Comparison of ENCODE assay signal across 23 cellular contexts in the genomic region with DNA sequence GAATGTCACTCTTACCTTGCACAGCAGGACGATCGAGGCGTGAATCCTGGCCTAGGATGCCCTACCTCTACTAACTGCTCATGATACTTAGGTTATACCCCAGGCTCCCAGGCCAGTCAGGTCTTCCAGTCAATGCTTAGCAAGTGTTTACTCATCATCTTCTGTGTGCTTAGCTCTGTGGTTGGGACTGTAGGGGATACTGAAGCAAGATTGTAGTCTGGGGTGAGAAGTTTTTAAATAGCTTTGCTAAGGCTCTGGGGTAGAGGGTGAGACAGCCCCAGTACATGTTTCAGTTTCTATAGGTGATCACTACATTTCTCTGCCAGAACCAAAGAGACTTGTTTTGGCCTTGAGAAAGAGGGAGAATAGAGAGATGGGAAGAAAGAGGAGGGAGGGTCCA.
DNase-seq lines count a peak whose midpoint lies in the region; ATAC-seq, FAIRE-seq and TF ChIP-seq lines count a peak whose summit lies in the region.
"Had no signal": no experiment of that assay in that cellular context is flagged by ENCODE, and none has a peak within 500 bp of the region (broad histone marks: within the 10 kb centered on the region; RNA-seq: fewer than 3 reads in every experiment).

No MANE protein-coding gene starts in this region.

- no peak overlapping the region for H3K9ac ChIP-seq in GM12878 (ENCODE audit: control insufficient read depth, insufficient read depth, low read length)

- no peak for TF ChIP-seq EP300 in GM12878 (IDR thresholded peaks at IDR 0.05; ENCODE audit: borderline replicate concordance in 1 of 2, control insufficient read depth in 1 of 2, low read depth in 2 of 2, low read length in 2 of 2)

- TF ChIP-seq CTCF in GM12878 (IDR thresholded peaks at IDR 0.05 in 2 of 3, conservative IDR thresholded peaks at IDR 0.05 in 1 of 3; ENCODE audit: control insufficient read depth in 2 of 3, extremely low read depth in 1 of 3, insufficient read depth in 1 of 3, low read depth in 3 of 3, low read length in 3 of 3): no peak

- H3K4me3 ChIP-seq in GM12878: no peak overlapping the region
- H3K4me3 ChIP-seq: Peyer's patch had no signal

- H3K27ac ChIP-seq in GM12878 (ENCODE audit: control insufficient read depth, insufficient read depth): no peak overlapping the region
- H3K27ac ChIP-seq: Peyer's patch had no signal

- POLR2A ChIA-PET in GM12878 (lab: Charles Lee): no interaction called here

- no peak overlapping the region for H2AFZ ChIP-seq in GM12878 (ENCODE audit: control insufficient read depth, low read depth, low read length)

- CTCF ChIA-PET in GM12878 (lab: Yijun Ruan, JAX): interaction anchor here (0.6 to 1.1 kb wide), 3 partner anchors 10 to 300 kb away, joined by 3 to 4 read pairs (median 3); partner anchors contain the start of gene TNR

- no peaks in the 10 kb centered on the region for H3K79me2 ChIP-seq in GM12878 (ENCODE audit: control insufficient read depth, insufficient read depth, low read length)

- no peaks in the 10 kb centered on the region for H3K27me3 ChIP-seq in GM12878 (replicated peaks in 1 of 2; ENCODE audit: control insufficient read depth in 2 of 2, insufficient read depth in 2 of 2, low read length in 1 of 2)
- H3K27me3 ChIP-seq: Peyer's patch had no signal

- H3K9me3 ChIP-seq in GM12878 (replicated peaks; ENCODE audit: control insufficient read depth, insufficient read depth, low read length): no peaks in the 10 kb centered on the region
- H3K9me3 ChIP-seq: Peyer's patch had no signal

- no peak for FAIRE-seq in GM12878 (lab: Jason Lieb, UNC)
- FAIRE-seq: GM19239 had no signal

- H4K20me1 ChIP-seq in GM12878 (ENCODE audit: control insufficient read depth, insufficient read depth): no peaks in the 10 kb centered on the region

- H3K4me1 ChIP-seq in GM12878 (ENCODE audit: control insufficient read depth, insufficient read depth, low read length): no peaks in the 10 kb centered on the region
- H3K4me1 ChIP-seq: Peyer's patch had no signal

- no peak for TF ChIP-seq POLR2A in GM12878 (IDR thresholded peaks at IDR 0.05; ENCODE audit: low read depth, low read length)

- in situ Hi-C loops in GM12878 (cut with MboI): no loop called here

- ATAC-seq in GM18520 (IDR thresholded peaks at IDR 0.05; ENCODE audit: unreplicated experiment): peak; percentile 90
- peak; percentile 75 for ATAC-seq in GM21390 (IDR thresholded peaks at IDR 0.05; ENCODE audit: unreplicated experiment)
- ATAC-seq in HG03175 (IDR thresholded peaks at IDR 0.05; ENCODE audit: unreplicated experiment): peak; percentile 51
- peak; percentile 31 for ATAC-seq in GM12878
- no peak for ATAC-seq in GM21528 (IDR thresholded peaks at IDR 0.05; ENCODE audit: low FRiP score, unreplicated experiment)
- no peak for ATAC-seq in GM18519 (IDR thresholded peaks at IDR 0.05; ENCODE audit: low FRiP score, unreplicated experiment)
- ATAC-seq: Right ventricle myocardium inferior had no signal

- DNase-seq in GM12878 (ENCODE audit: low read depth, low spot score) (no peak), NCI-H146 (lab: John Stamatoyannopoulos, UW) (no peak)
- DNase-seq in NK-92 treated with Interleukin-12 subunit alpha and Interleukin-12 subunit beta, amount 100 ng/mL, for 24 hours (lab: John Stamatoyannopoulos, UW): no peak
- DNase-seq: C1 segment of cervical spinal cord; CD8-positive, alpha-beta memory T cell; DMS53; H9; Karpas-422; NCI-H1048; NCI-H1436; NCI-H2081; NCI-H446 treated with DMSO at 0.1 percent for 48 hours; NCI-H69; Peyer's patch; SW 1271; T-helper 2 cell had no signal

- SMC1A ChIA-PET in GM12878 (lab: Charles Lee; ENCODE audit: uncharacterized antibody, unreplicated experiment): no interaction called here

- BruUV-seq in GM12878 (replicated peaks; lab: Mats Ljungman, UMichigan): no TSS peak

- no peak overlapping the region for H3K4me2 ChIP-seq in GM12878 (ENCODE audit: control insufficient read depth, insufficient read depth)

- intact Hi-C loops in GM12878 (cut with micrococcal nuclease; ENCODE audit: unreplicated experiment): no loop called here

- 77% methylated on average over 3 of the region's 3 CpGs for WGBS in GM12878 (ENCODE audit: insufficient coverage, insufficient replicate concordance, low lambda C conversion rate, missing lambda C conversion rate)

- no peaks in the 10 kb centered on the region for H3K36me3 ChIP-seq in GM12878 (ENCODE audit: control insufficient read depth in 2 of 2, insufficient read depth in 2 of 2, low read length in 1 of 2)
- H3K36me3 ChIP-seq: Peyer's patch had no signal

- RAD21 ChIA-PET in GM12878 (lab: Charles Lee; ENCODE audit: unreplicated experiment): no interaction called here

- TF ChIP-seq RAD21 in GM12878 (IDR thresholded peaks at IDR 0.05; ENCODE audit: insufficient read depth, low read depth, low read length): no peak

TF ChIP-seq in GM12878, 131 proteins besides CTCF, POLR2A, EP300 and RAD21 (continues in another document):
- TF ChIP-seq, protein P1, sequence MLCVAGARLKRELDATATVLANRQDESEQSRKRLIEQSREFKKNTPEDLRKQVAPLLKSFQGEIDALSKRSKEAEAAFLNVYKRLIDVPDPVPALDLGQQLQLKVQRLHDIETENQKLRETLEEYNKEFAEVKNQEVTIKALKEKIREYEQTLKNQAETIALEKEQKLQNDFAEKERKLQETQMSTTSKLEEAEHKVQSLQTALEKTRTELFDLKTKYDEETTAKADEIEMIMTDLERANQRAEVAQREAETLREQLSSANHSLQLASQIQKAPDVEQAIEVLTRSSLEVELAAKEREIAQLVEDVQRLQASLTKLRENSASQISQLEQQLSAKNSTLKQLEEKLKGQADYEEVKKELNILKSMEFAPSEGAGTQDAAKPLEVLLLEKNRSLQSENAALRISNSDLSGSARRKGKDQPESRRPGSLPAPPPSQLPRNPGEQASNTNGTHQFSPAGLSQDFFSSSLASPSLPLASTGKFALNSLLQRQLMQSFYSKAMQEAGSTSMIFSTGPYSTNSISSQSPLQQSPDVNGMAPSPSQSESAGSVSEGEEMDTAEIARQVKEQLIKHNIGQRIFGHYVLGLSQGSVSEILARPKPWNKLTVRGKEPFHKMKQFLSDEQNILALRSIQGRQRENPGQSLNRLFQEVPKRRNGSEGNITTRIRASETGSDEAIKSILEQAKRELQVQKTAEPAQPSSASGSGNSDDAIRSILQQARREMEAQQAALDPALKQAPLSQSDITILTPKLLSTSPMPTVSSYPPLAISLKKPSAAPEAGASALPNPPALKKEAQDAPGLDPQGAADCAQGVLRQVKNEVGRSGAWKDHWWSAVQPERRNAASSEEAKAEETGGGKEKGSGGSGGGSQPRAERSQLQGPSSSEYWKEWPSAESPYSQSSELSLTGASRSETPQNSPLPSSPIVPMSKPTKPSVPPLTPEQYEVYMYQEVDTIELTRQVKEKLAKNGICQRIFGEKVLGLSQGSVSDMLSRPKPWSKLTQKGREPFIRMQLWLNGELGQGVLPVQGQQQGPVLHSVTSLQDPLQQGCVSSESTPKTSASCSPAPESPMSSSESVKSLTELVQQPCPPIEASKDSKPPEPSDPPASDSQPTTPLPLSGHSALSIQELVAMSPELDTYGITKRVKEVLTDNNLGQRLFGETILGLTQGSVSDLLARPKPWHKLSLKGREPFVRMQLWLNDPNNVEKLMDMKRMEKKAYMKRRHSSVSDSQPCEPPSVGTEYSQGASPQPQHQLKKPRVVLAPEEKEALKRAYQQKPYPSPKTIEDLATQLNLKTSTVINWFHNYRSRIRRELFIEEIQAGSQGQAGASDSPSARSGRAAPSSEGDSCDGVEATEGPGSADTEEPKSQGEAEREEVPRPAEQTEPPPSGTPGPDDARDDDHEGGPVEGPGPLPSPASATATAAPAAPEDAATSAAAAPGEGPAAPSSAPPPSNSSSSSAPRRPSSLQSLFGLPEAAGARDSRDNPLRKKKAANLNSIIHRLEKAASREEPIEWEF (IDR thresholded peaks at IDR 0.05; ENCODE audit: insufficient replicate concordance, low read depth, low read length): no peak
- no peak for TF ChIP-seq MEF2A (IDR thresholded peaks at IDR 0.05; ENCODE audit: insufficient read depth, low read depth, low read length)
- no peak for TF ChIP-seq SREBF2 (IDR thresholded peaks at IDR 0.05; ENCODE audit: low read length)
- no peak for TF ChIP-seq SPI1 (IDR thresholded peaks at IDR 0.05; ENCODE audit: borderline replicate concordance, insufficient read depth, low read depth, low read length)
- TF ChIP-seq ASH2L (IDR thresholded peaks at IDR 0.05; ENCODE audit: borderline replicate concordance, low read depth): no peak
- TF ChIP-seq, protein P2, sequence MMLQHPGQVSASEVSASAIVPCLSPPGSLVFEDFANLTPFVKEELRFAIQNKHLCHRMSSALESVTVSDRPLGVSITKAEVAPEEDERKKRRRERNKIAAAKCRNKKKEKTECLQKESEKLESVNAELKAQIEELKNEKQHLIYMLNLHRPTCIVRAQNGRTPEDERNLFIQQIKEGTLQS (IDR thresholded peaks at IDR 0.05; ENCODE audit: borderline replicate concordance, extremely low read depth, low read depth, low read length): no peak
- no peak for TF ChIP-seq CHD1 (IDR thresholded peaks at IDR 0.05; ENCODE audit: low read depth, low read length)
- TF ChIP-seq, protein P3, sequence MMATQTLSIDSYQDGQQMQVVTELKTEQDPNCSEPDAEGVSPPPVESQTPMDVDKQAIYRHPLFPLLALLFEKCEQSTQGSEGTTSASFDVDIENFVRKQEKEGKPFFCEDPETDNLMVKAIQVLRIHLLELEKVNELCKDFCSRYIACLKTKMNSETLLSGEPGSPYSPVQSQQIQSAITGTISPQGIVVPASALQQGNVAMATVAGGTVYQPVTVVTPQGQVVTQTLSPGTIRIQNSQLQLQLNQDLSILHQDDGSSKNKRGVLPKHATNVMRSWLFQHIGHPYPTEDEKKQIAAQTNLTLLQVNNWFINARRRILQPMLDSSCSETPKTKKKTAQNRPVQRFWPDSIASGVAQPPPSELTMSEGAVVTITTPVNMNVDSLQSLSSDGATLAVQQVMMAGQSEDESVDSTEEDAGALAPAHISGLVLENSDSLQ (IDR thresholded peaks at IDR 0.05): no peak
- TF ChIP-seq TCF3 (IDR thresholded peaks at IDR 0.05; ENCODE audit: borderline replicate concordance, insufficient read depth, low read depth, low read length): no peak
- no peak for TF ChIP-seq BCL11A (IDR thresholded peaks at IDR 0.05; ENCODE audit: low read depth, low read length)
- TF ChIP-seq TCF7 (IDR thresholded peaks at IDR 0.05; ENCODE audit: borderline replicate concordance): no peak

Comparison
In these comparisons a context has a peak if more than half of its experiments do, and no peak if none do; other contexts are left out.
1. ATAC-seq: peak in GM18520 (single experiment), GM21390 (single experiment), HG03175 (single experiment) and GM12878 (single experiment); none in GM21528 (single experiment) and GM18519 (single experiment).